Comparison of ENCODE assay signal across 16 cellular contexts in genomic region chr2:36387258-36387916, GRCh38. TPM values are rescaled to one million over a fixed set of nuclear protein-coding genes. Genes with fewer than 3 reads are reported as not detected.
DNase-seq lines count a peak whose midpoint lies in the region; ATAC-seq, FAIRE-seq and TF ChIP-seq lines count a peak whose summit lies in the region.
"Had no signal": no experiment of that assay in that cellular context is flagged by ENCODE, and none has a peak within 500 bp of the region (broad histone marks: within the 10 kb centered on the region; RNA-seq: fewer than 3 reads in every experiment).

No MANE protein-coding gene starts in this region.

- TF ChIP-seq POLR2A in stomach (IDR thresholded peaks at IDR 0.05) = no peak

- no peak overlapping the region for H3K4me3 Mint-ChIP-seq in activated CD8-positive, alpha-beta memory T cell treated with anti-CD3 and anti-CD28 coated beads, Interleukin-2, amount 10 ng/mL, durations not matched to agents 7 days and 5 days
- no peak overlapping the region for H3K4me3 Mint-ChIP-seq in stimulated activated effector memory CD8-positive, alpha-beta T cell treated with anti-CD3 and anti-CD28 coated beads, Interleukin-12 subunit alpha, Interleukin-12 subunit beta, amount 100 ng/mL, for 72 hours
- no peak overlapping the region for H3K4me3 Mint-ChIP-seq in activated T-helper 1 cell treated with anti-CD3 and anti-CD28 coated beads, Interleukin-12 subunit alpha, Interleukin-12 subunit beta, Interleukin-2, Interleukin-4 antibody, amounts not matched to agents 30 ng/mL and 10 ng/mL and 1 ng/mL, durations not matched to agents 14 hours and 24 hours and 36 hours
- H3K4me3 Mint-ChIP-seq: activated naive CD4-positive, alpha-beta T cell treated with anti-CD3 and anti-CD28 coated beads, Interleukin-2, amount 50 U/mL, for 24 hours; IgD-negative memory B cell; nephron had no signal

- no peaks in the 10 kb centered on the region for H3K27me3 ChIP-seq in bronchial epithelial cell (ENCODE audit: control insufficient read depth, insufficient read depth, low read length)
- H3K27me3 ChIP-seq in stomach = no peaks in the 10 kb centered on the region
- H3K27me3 ChIP-seq: sigmoid colon had no signal

- H3K36me3 Mint-ChIP-seq in activated CD8-positive, alpha-beta memory T cell treated with anti-CD3 and anti-CD28 coated beads, Interleukin-2, amount 10 ng/mL, durations not matched to agents 7 days and 5 days = no peaks in the 10 kb centered on the region
- H3K36me3 Mint-ChIP-seq in stimulated activated effector memory CD8-positive, alpha-beta T cell treated with anti-CD3 and anti-CD28 coated beads, Interleukin-12 subunit alpha, Interleukin-12 subunit beta, amount 100 ng/mL, for 72 hours = no peaks in the 10 kb centered on the region
- H3K36me3 Mint-ChIP-seq in activated T-helper 1 cell treated with anti-CD3 and anti-CD28 coated beads, Interleukin-12 subunit alpha, Interleukin-12 subunit beta, Interleukin-2, Interleukin-4 antibody, amounts not matched to agents 30 ng/mL and 10 ng/mL and 1 ng/mL, durations not matched to agents 14 hours and 24 hours and 36 hours (ENCODE audit: low read depth) = no peaks in the 10 kb centered on the region
- H3K36me3 Mint-ChIP-seq: activated naive CD4-positive, alpha-beta T cell treated with anti-CD3 and anti-CD28 coated beads, Interleukin-2, amount 50 U/mL, for 24 hours had no signal

- no peak for FAIRE-seq in bronchial epithelial cell (lab: Jason Lieb, UNC)

- peaks cover 34% of the 10 kb centered on the region for H3K27me3 Mint-ChIP-seq in activated CD8-positive, alpha-beta memory T cell treated with anti-CD3 and anti-CD28 coated beads, Interleukin-2, amount 10 ng/mL, durations not matched to agents 7 days and 5 days
- peaks cover 22% of the 10 kb centered on the region for H3K27me3 Mint-ChIP-seq in activated T-helper 1 cell treated with anti-CD3 and anti-CD28 coated beads, Interleukin-12 subunit alpha, Interleukin-12 subunit beta, Interleukin-2, Interleukin-4 antibody, amounts not matched to agents 30 ng/mL and 10 ng/mL and 1 ng/mL, durations not matched to agents 14 hours and 24 hours and 36 hours (ENCODE audit: insufficient read depth)
- H3K27me3 Mint-ChIP-seq: IgD-negative memory B cell had no signal

- no peaks in the 10 kb centered on the region for H3K9me3 ChIP-seq in stomach
- H3K9me3 ChIP-seq: sigmoid colon had no signal

- 61 to 79% (median 75%) methylated on average over 2 of the region's 2 CpGs for WGBS in stomach, 5 donors

- no peak overlapping the region for H3K4me3 ChIP-seq in bronchial epithelial cell (ENCODE audit: low read depth, low read length)
- H3K4me3 ChIP-seq in stomach = no peak overlapping the region
- H3K4me3 ChIP-seq: sigmoid colon had no signal

- no peak overlapping the region for H3K27ac ChIP-seq in stomach

- DNase-seq in activated CD8-positive, alpha-beta memory T cell treated with anti-CD3 and anti-CD28 coated beads, Interleukin-2, amount 10 ng/mL, durations not matched to agents 7 days and 5 days = no peak
- DNase-seq in activated CD8-positive, alpha-beta memory T cell treated with anti-CD3 and anti-CD28 coated beads for 24 hours = no peak
- DNase-seq in bronchial epithelial cell (ENCODE audit: low read depth) (peak; percentile 30), HPDE6-E6E7 (ENCODE audit: extremely low spot score) (no peak), stomach (no peak)
- no peak for DNase-seq in stimulated activated effector memory CD8-positive, alpha-beta T cell treated with anti-CD3 and anti-CD28 coated beads, Interleukin-12 subunit alpha, Interleukin-12 subunit beta, amount 100 ng/mL, for 72 hours (ENCODE audit: low spot score in 2 of 2)
- no peak for DNase-seq in activated T-helper 1 cell treated with anti-CD3 and anti-CD28 coated beads, Interleukin-12 subunit alpha, Interleukin-12 subunit beta, Interleukin-2, Interleukin-4 antibody, amounts not matched to agents 30 ng/mL and 10 ng/mL and 1 ng/mL, durations not matched to agents 14 hours and 24 hours and 36 hours (ENCODE audit: low spot score)
- DNase-seq: activated CD4-positive, alpha-beta T cell treated with anti-CD3 and anti-CD28 coated beads for 48 hours; kidney glomerular epithelial cell; NCI-H1436; NCI-H524 treated with DMSO at 0.1 percent for 48 hours; sigmoid colon had no signal

- H3K9me3 Mint-ChIP-seq in activated CD8-positive, alpha-beta memory T cell treated with anti-CD3 and anti-CD28 coated beads, Interleukin-2, amount 10 ng/mL, durations not matched to agents 7 days and 5 days (ENCODE audit: low read depth) = no peaks in the 10 kb centered on the region
- no peaks in the 10 kb centered on the region for H3K9me3 Mint-ChIP-seq in stimulated activated effector memory CD8-positive, alpha-beta T cell treated with anti-CD3 and anti-CD28 coated beads, Interleukin-12 subunit alpha, Interleukin-12 subunit beta, amount 100 ng/mL, for 72 hours
- no peaks in the 10 kb centered on the region for H3K9me3 Mint-ChIP-seq in activated T-helper 1 cell treated with anti-CD3 and anti-CD28 coated beads, Interleukin-12 subunit alpha, Interleukin-12 subunit beta, Interleukin-2, Interleukin-4 antibody, amounts not matched to agents 30 ng/mL and 10 ng/mL and 1 ng/mL, durations not matched to agents 14 hours and 24 hours and 36 hours
- H3K9me3 Mint-ChIP-seq: activated naive CD4-positive, alpha-beta T cell treated with anti-CD3 and anti-CD28 coated beads, Interleukin-2, amount 50 U/mL, for 24 hours; IgD-negative memory B cell; nephron had no signal

- no peak for TF ChIP-seq EP300 in stomach (IDR thresholded peaks at IDR 0.05)

- peaks cover 10 to 28% (median 18%) of the 10 kb centered on the region in 4 donors for H3K4me1 ChIP-seq in stomach

- TF ChIP-seq CTCF in bronchial epithelial cell (IDR thresholded peaks at IDR 0.05; ENCODE audit: insufficient read depth, low read length, severe bottlenecking) = no peak
- TF ChIP-seq CTCF in stomach (IDR thresholded peaks at IDR 0.05) = no peak

- CTCF ChIA-PET in activated CD8-positive, alpha-beta memory T cell treated with anti-CD3 and anti-CD28 coated beads, Interleukin-2, amount 10 ng/mL, durations not matched to agents 7 days and 5 days (lab: Charles Lee) = no interaction called here

- peak; percentile 57 for ATAC-seq in activated CD8-positive, alpha-beta memory T cell treated with anti-CD3 and anti-CD28 coated beads, Interleukin-2, amount 10 ng/mL, durations not matched to agents 7 days and 5 days
- peak; percentile 64 for ATAC-seq in HG03354 (IDR thresholded peaks at IDR 0.05; ENCODE audit: poor library complexity, severe bottlenecking, unreplicated experiment)
- ATAC-seq in stimulated activated effector memory CD8-positive, alpha-beta T cell treated with anti-CD3 and anti-CD28 coated beads, Interleukin-12 subunit alpha, Interleukin-12 subunit beta, amount 100 ng/mL, for 72 hours = peak; percentile 82

- no peak overlapping the region for H3K27ac Mint-ChIP-seq in activated CD8-positive, alpha-beta memory T cell treated with anti-CD3 and anti-CD28 coated beads, Interleukin-2, amount 10 ng/mL, durations not matched to agents 7 days and 5 days
- peak overlapping the region; percentile 13 for H3K27ac Mint-ChIP-seq in stimulated activated effector memory CD8-positive, alpha-beta T cell treated with anti-CD3 and anti-CD28 coated beads, Interleukin-12 subunit alpha, Interleukin-12 subunit beta, amount 100 ng/mL, for 72 hours
- no peak overlapping the region for H3K27ac Mint-ChIP-seq in activated T-helper 1 cell treated with anti-CD3 and anti-CD28 coated beads, Interleukin-12 subunit alpha, Interleukin-12 subunit beta, Interleukin-2, Interleukin-4 antibody, amounts not matched to agents 30 ng/mL and 10 ng/mL and 1 ng/mL, durations not matched to agents 14 hours and 24 hours and 36 hours
- H3K27ac Mint-ChIP-seq: activated naive CD4-positive, alpha-beta T cell treated with anti-CD3 and anti-CD28 coated beads, Interleukin-2, amount 50 U/mL, for 24 hours; IgD-negative memory B cell had no signal

- peaks cover 7% of the 10 kb centered on the region for H3K4me1 Mint-ChIP-seq in activated CD8-positive, alpha-beta memory T cell treated with anti-CD3 and anti-CD28 coated beads, Interleukin-2, amount 10 ng/mL, durations not matched to agents 7 days and 5 days
- peaks cover 17% of the 10 kb centered on the region for H3K4me1 Mint-ChIP-seq in stimulated activated effector memory CD8-positive, alpha-beta T cell treated with anti-CD3 and anti-CD28 coated beads, Interleukin-12 subunit alpha, Interleukin-12 subunit beta, amount 100 ng/mL, for 72 hours
- peaks cover 15% of the 10 kb centered on the region for H3K4me1 Mint-ChIP-seq in activated T-helper 1 cell treated with anti-CD3 and anti-CD28 coated beads, Interleukin-12 subunit alpha, Interleukin-12 subunit beta, Interleukin-2, Interleukin-4 antibody, amounts not matched to agents 30 ng/mL and 10 ng/mL and 1 ng/mL, durations not matched to agents 14 hours and 24 hours and 36 hours (ENCODE audit: low read depth)

- intact Hi-C loops in activated T-helper 1 cell treated with anti-CD3 and anti-CD28 coated beads, Interleukin-12 subunit alpha, Interleukin-12 subunit beta, Interleukin-2, Interleukin-4 antibody, amounts not matched to agents 30 ng/mL and 10 ng/mL and 1 ng/mL, durations not matched to agents 14 hours and 24 hours and 36 hours (cut with micrococcal nuclease) = loop anchor here (5.0 kb wide), 1 partner anchor 75 kb away; no protein-coding TSS in a partner anchor
- intact Hi-C loops in stomach (cut with DNase I; ENCODE audit: low total_unique reads) = no loop called here

- H3K36me3 ChIP-seq in bronchial epithelial cell (ENCODE audit: control insufficient read depth, insufficient read depth, low read length) (no peaks in the 10 kb centered on the region), stomach (no peaks in the 10 kb centered on the region)
- H3K36me3 ChIP-seq: sigmoid colon had no signal

RNA-seq across cellular contexts. Expression of gene CRIM1, which starts 31.8 kb away (rescaled TPM):
- total RNA-seq in activated CD8-positive, alpha-beta memory T cell treated with anti-CD3 and anti-CD28 coated beads, Interleukin-2, amount 10 ng/mL, durations not matched to agents 7 days and 5 days = 10 to 100 TPM; 12.6 to 17.6 TPM
- total RNA-seq in bronchial epithelial cell = 35.3 and 45.7 TPM in 2 replicates
- 15.3 and 17.6 TPM in 2 replicates for total RNA-seq in activated T-helper 1 cell treated with anti-CD3 and anti-CD28 coated beads, Interleukin-12 subunit alpha, Interleukin-12 subunit beta, Interleukin-2, Interleukin-4 antibody, amounts not matched to agents 30 ng/mL and 10 ng/mL and 1 ng/mL, durations not matched to agents 14 hours and 24 hours and 36 hours
- 100 to 1,000 TPM in 3 of 5 donors, 10 to 100 TPM in 2; 46.5 to 158 (median 104) TPM for total RNA-seq in stomach
- polyA plus RNA-seq in stomach = 1 to 10 TPM; 3.1 to 7.0 (median 6.7) TPM
